Comparison of ENCODE assay signal across 12 cellular contexts in the genomic region with DNA sequence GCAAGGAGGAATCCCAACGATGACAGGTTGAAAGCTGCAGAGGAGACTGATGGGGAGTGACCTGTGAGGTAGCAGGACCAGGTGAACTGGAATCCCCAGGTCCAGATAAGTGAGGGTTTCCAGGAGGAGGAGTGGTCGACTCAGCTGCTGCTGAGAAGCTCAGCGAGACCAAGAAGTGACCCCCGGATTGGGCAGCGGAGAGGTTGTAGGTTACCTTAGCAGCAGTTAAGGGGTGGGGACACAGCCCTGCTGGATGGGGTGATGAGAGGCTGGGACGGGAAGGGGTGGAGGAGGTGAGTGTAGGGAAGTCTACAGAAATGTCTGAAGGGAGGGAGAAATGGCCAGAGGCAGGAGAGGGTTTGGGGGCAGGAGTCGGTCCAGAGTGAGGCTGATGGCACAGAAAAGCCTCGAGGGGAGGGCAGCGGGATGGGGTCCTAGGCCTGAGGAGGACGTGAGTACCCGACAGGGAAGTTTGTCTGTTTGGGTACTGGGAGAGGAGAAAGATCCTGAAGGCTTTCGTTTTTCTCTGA. TPM values are rescaled to one million over a fixed set of nuclear protein-coding genes. Genes with fewer than 3 reads are reported as not detected.
DNase-seq lines count a peak whose midpoint lies in the region; ATAC-seq and TF ChIP-seq lines count a peak whose summit lies in the region.
"Had no signal": no experiment of that assay in that cellular context is flagged by ENCODE, and none has a peak within 500 bp of the region (broad histone marks: within the 10 kb centered on the region; RNA-seq: fewer than 3 reads in every experiment).

No MANE protein-coding gene starts in this region.

- CTCF ChIA-PET in A673 (lab: Charles Lee) (no interaction called here), Calu3 (lab: Charles Lee) (no interaction called here)

- no peak overlapping the region for H3K4me3 ChIP-seq in A673 (ENCODE audit: low read depth, low read length, poor library complexity, severe bottlenecking)
- H3K4me3 ChIP-seq: adrenal gland, mucosa of descending colon had no signal

- H3K27me3 Mint-ChIP-seq in Calu3 (ENCODE audit: unreplicated experiment) (no peaks in the 10 kb centered on the region), naive B cell (no peaks in the 10 kb centered on the region)
- H3K27me3 Mint-ChIP-seq in activated naive CD8-positive, alpha-beta T cell treated with anti-CD3 and anti-CD28 coated beads, Interleukin-2, amount 50 U/mL, for 24 hours: no peaks in the 10 kb centered on the region

- H3K27ac ChIP-seq in A673 (ENCODE audit: low read depth, low read length, poor library complexity, severe bottlenecking): peak overlapping the region; percentile 99
- H3K27ac ChIP-seq: adrenal gland, HL-60 had no signal

- H3K4me3 Mint-ChIP-seq in Calu3 (ENCODE audit: low read depth, unreplicated experiment) (peak overlapping the region; percentile 4), naive B cell (peak overlapping the region in 7 of 8 donors; percentile 37 to 91 (median 52))
- H3K4me3 Mint-ChIP-seq in activated naive CD8-positive, alpha-beta T cell treated with anti-CD3 and anti-CD28 coated beads, Interleukin-2, amount 50 U/mL, for 24 hours: no peak overlapping the region

- TF ChIP-seq CTCF in A673 (conservative IDR thresholded peaks at IDR 0.05; ENCODE audit: low read depth, low read length) (no peak), Calu3 (IDR thresholded peaks at IDR 0.05; ENCODE audit: unreplicated experiment) (no peak)

- ATAC-seq in activated naive CD8-positive, alpha-beta T cell treated with anti-CD3 and anti-CD28 coated beads, Interleukin-2, amount 50 U/mL, for 24 hours: no peak
- ATAC-seq in naive B cell (ENCODE audit: low read depth in 2 of 2): no peak
- no peak for ATAC-seq in GM21619 (IDR thresholded peaks at IDR 0.05; ENCODE audit: unreplicated experiment)
- ATAC-seq: mucosa of descending colon had no signal

- BruUV-seq in A673 (replicated peaks; lab: Mats Ljungman, UMichigan): no TSS peak
- no TSS peak for BruUV-seq in Calu3 (replicated peaks; lab: Mats Ljungman, UMichigan)

- H3K9me3 ChIP-seq in A673 (ENCODE audit: low read depth, low read length, poor library complexity, severe bottlenecking): no peaks in the 10 kb centered on the region
- H3K9me3 ChIP-seq: adrenal gland, mucosa of descending colon had no signal

- peaks cover 6% of the 10 kb centered on the region for H3K36me3 ChIP-seq in A673 (ENCODE audit: insufficient read depth, low read length, poor library complexity, severe bottlenecking)
- H3K36me3 ChIP-seq: adrenal gland had no signal

- no peak for DNase-seq in A673 (ENCODE audit: low spot score)
- DNase-seq in Calu3: no peak
- DNase-seq in activated naive CD8-positive, alpha-beta T cell treated with anti-CD3 and anti-CD28 coated beads, Interleukin-2, amount 50 U/mL, for 24 hours: no peak
- no peak for DNase-seq in naive B cell
- DNase-seq in NCI-H1930 (lab: John Stamatoyannopoulos, UW): no peak
- DNase-seq in SKM-1 (lab: John Stamatoyannopoulos, UW; ENCODE audit: unreplicated experiment): no peak
- DNase-seq in amygdala (lab: John Stamatoyannopoulos, UW): no peak
- DNase-seq: mucosa of descending colon; stimulated activated CD4-positive, alpha-beta T cell treated with anti-CD3 and anti-CD28 coated beads, Interleukin-2, amount 100 ng/mL, for 48 hours had no signal

- POLR2A ChIA-PET in A673 (lab: Charles Lee; ENCODE audit: low non-redundant PET): no interaction called here

- H3K9me3 Mint-ChIP-seq in Calu3 (ENCODE audit: low read depth, unreplicated experiment) (no peaks in the 10 kb centered on the region), naive B cell (no peaks in the 10 kb centered on the region)
- H3K9me3 Mint-ChIP-seq in activated naive CD8-positive, alpha-beta T cell treated with anti-CD3 and anti-CD28 coated beads, Interleukin-2, amount 50 U/mL, for 24 hours: no peaks in the 10 kb centered on the region

- intact Hi-C loops in A673 (cut with micrococcal nuclease; ENCODE audit: unreplicated experiment): loop anchor here (5.0 kb wide), 2 partner anchors 48 to 102 kb away; no protein-coding TSS in a partner anchor
- intact Hi-C loops in Calu3 (cut with micrococcal nuclease; ENCODE audit: unreplicated experiment): loop anchor here (5.0 kb wide), 1 partner anchor 102 kb away; no protein-coding TSS in a partner anchor

- H3K36me3 Mint-ChIP-seq in Calu3 (ENCODE audit: insufficient read depth, unreplicated experiment) (peaks cover 35% of the 10 kb centered on the region), naive B cell (no peaks in the 10 kb centered on the region)
- H3K36me3 Mint-ChIP-seq in activated naive CD8-positive, alpha-beta T cell treated with anti-CD3 and anti-CD28 coated beads, Interleukin-2, amount 50 U/mL, for 24 hours (ENCODE audit: low read depth): peaks cover 3% of the 10 kb centered on the region

- no peak overlapping the region for H3K27ac Mint-ChIP-seq in Calu3 (ENCODE audit: unreplicated experiment)
- H3K27ac Mint-ChIP-seq in activated naive CD8-positive, alpha-beta T cell treated with anti-CD3 and anti-CD28 coated beads, Interleukin-2, amount 50 U/mL, for 24 hours: peak overlapping the region; percentile 27
- peak overlapping the region in 5 of 6 donors; percentile 22 to 96 (median 88) for H3K27ac Mint-ChIP-seq in naive B cell

- no peaks in the 10 kb centered on the region for H3K27me3 ChIP-seq in A673 (replicated peaks; ENCODE audit: insufficient read depth, low read depth, low read length, poor library complexity)
- H3K27me3 ChIP-seq: adrenal gland had no signal

- peaks cover 15% of the 10 kb centered on the region for H3K4me1 ChIP-seq in A673 (ENCODE audit: insufficient read depth, low read length, poor library complexity, severe bottlenecking)

- H3K4me1 Mint-ChIP-seq in Calu3 (ENCODE audit: low read depth, unreplicated experiment) (peaks cover 25% of the 10 kb centered on the region), naive B cell (peaks cover 15 to 32% (median 26%) of the 10 kb centered on the region in 3 donors)
- H3K4me1 Mint-ChIP-seq in activated naive CD8-positive, alpha-beta T cell treated with anti-CD3 and anti-CD28 coated beads, Interleukin-2, amount 50 U/mL, for 24 hours: peaks cover 19% of the 10 kb centered on the region

RNA-seq across cellular contexts. Expression of gene RCOR1, which starts 2.6 kb away (rescaled TPM):
- total RNA-seq in A673 (2021) (97.8 and 102 TPM in 2 replicates), Calu3 (2022) (27.2 and 28.6 TPM in 2 replicates)
- polyA plus RNA-seq in naive B cell (ENCODE audit: low read depth in 6 of 6): 1 to 10 TPM in 5 of 6 donors, under 1 TPM in 1; 0.78 to 2.6 (median 1.6) TPM
